8 cellular contexts compared by ENCODE assay signal in the genomic region with DNA sequence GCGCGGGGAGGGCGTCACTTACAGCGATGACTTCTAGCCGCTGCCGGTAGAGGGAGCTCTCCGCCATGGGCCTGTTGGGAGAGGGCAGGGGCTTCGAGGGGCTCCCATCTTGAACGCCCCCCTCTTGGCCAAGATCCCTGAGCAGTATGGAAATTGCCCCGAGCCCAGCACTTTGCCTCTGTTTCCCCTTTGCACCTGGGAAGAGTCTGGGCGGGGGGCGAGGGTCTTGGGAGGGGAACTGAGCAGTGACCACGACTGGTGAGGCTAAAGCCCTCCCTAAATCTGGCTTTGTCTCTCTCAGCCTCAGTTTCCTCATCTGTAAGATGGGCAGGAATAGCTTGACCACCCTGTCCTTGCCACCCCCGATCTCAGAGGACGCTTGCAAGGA.
DNase-seq lines count a peak whose midpoint lies in the region; ATAC-seq and TF ChIP-seq lines count a peak whose summit lies in the region.

No MANE protein-coding gene starts in this region.

- peaks cover 12% of the 10 kb centered on the region for H3K4me1 Mint-ChIP-seq in activated naive CD8-positive, alpha-beta T cell (ENCODE audit: low read depth)
- peaks cover 19% of the 10 kb centered on the region for H3K4me1 Mint-ChIP-seq in memory B cell

- TF ChIP-seq CTCF in C4-2B (conservative IDR thresholded peaks at IDR 0.05): peak; percentile 80

- peaks cover 19% of the 10 kb centered on the region for H3K27me3 Mint-ChIP-seq in activated naive CD8-positive, alpha-beta T cell
- H3K27me3 Mint-ChIP-seq in memory B cell: peaks cover 28% of the 10 kb centered on the region

- H3K27ac Mint-ChIP-seq in activated naive CD8-positive, alpha-beta T cell: no peak overlapping the region
- no peak overlapping the region for H3K27ac Mint-ChIP-seq in memory B cell

- no peaks in the 10 kb centered on the region for H3K9me3 Mint-ChIP-seq in activated naive CD8-positive, alpha-beta T cell (ENCODE audit: low read depth)
- no peaks in the 10 kb centered on the region for H3K9me3 Mint-ChIP-seq in memory B cell

- peak; percentile 71 for ATAC-seq in memory B cell (ENCODE audit: low read depth)
- no peak for ATAC-seq in GM18520 (IDR thresholded peaks at IDR 0.05; ENCODE audit: unreplicated experiment)
- no peak for ATAC-seq in HG02884 (IDR thresholded peaks at IDR 0.05; ENCODE audit: unreplicated experiment)

- H3K4me3 Mint-ChIP-seq in activated naive CD8-positive, alpha-beta T cell: peak overlapping the region; percentile 65
- H3K4me3 Mint-ChIP-seq in memory B cell: no peak overlapping the region

- DNase-seq in NCI-H69 (lab: John Stamatoyannopoulos, UW) (peak; percentile 41), memory B cell (ENCODE audit: low spot score in 2 of 2) (peak; percentile 40 to 64), caudate nucleus (lab: John Stamatoyannopoulos, UW) (no peak), DMS114 treated with DMSO at 0.1 percent for 48 hours (lab: John Stamatoyannopoulos, UW; ENCODE audit: unreplicated experiment) (no peak)

- H3K36me3 Mint-ChIP-seq in activated naive CD8-positive, alpha-beta T cell: no peaks in the 10 kb centered on the region
- H3K36me3 Mint-ChIP-seq in memory B cell: peaks cover 5% of the 10 kb centered on the region

- H3K27ac ChIP-seq in C4-2B: no peak overlapping the region
- no peak overlapping the region for H3K27ac ChIP-seq in caudate nucleus (ENCODE audit: low read depth, low read length)

Comparison
In these comparisons a context has a peak if more than half of its experiments do, and no peak if none do; other contexts are left out.
1. DNase-seq: peak in NCI-H69 (single experiment) and memory B cell (2 of 2); none in caudate nucleus (0 of 61) and DMS114 treated with DMSO at 0.1 percent for 48 hours (single experiment).